Comparison of ENCODE assay signal across 8 cellular contexts in genomic region chr17:416293-417206, GRCh38. TPM values are rescaled to one million over a fixed set of nuclear protein-coding genes. Genes with fewer than 3 reads are reported as not detected.
DNase-seq lines count a peak whose midpoint lies in the region; ATAC-seq and TF ChIP-seq lines count a peak whose summit lies in the region.

No MANE protein-coding gene starts in this region.

- ATAC-seq in GM19025 (IDR thresholded peaks at IDR 0.05; ENCODE audit: low read depth, unreplicated experiment) (peak; percentile 81), HG03175 (IDR thresholded peaks at IDR 0.05; ENCODE audit: unreplicated experiment) (peak; percentile 80), GM21528 (IDR thresholded peaks at IDR 0.05; ENCODE audit: low FRiP score, unreplicated experiment) (no peak)

- no peak for TF ChIP-seq CTCF in progenitor cell of endocrine pancreas (IDR thresholded peaks at IDR 0.05; ENCODE audit: unreplicated experiment)

- H3K4me3 Mint-ChIP-seq in activated T-helper 1 cell treated with anti-CD3 and anti-CD28 coated beads, Interleukin-12 subunit alpha, Interleukin-12 subunit beta, Interleukin-2, Interleukin-4 antibody, amounts not matched to agents 30 ng/mL and 10 ng/mL and 1 ng/mL, durations not matched to agents 14 hours and 24 hours and 36 hours = peak overlapping the region; percentile 97
- H3K4me3 Mint-ChIP-seq in progenitor cell of endocrine pancreas (ENCODE audit: low read depth) = no peak overlapping the region

- peaks cover 81% of the 10 kb centered on the region for H3K4me1 Mint-ChIP-seq in activated T-helper 1 cell treated with anti-CD3 and anti-CD28 coated beads, Interleukin-12 subunit alpha, Interleukin-12 subunit beta, Interleukin-2, Interleukin-4 antibody, amounts not matched to agents 30 ng/mL and 10 ng/mL and 1 ng/mL, durations not matched to agents 14 hours and 24 hours and 36 hours (ENCODE audit: low read depth)
- H3K4me1 Mint-ChIP-seq in progenitor cell of endocrine pancreas (ENCODE audit: low read depth) = peaks cover under 1% of the 10 kb centered on the region

- H3K9me3 Mint-ChIP-seq in activated T-helper 1 cell treated with anti-CD3 and anti-CD28 coated beads, Interleukin-12 subunit alpha, Interleukin-12 subunit beta, Interleukin-2, Interleukin-4 antibody, amounts not matched to agents 30 ng/mL and 10 ng/mL and 1 ng/mL, durations not matched to agents 14 hours and 24 hours and 36 hours = peaks cover 6% of the 10 kb centered on the region
- no peaks in the 10 kb centered on the region for H3K9me3 Mint-ChIP-seq in progenitor cell of endocrine pancreas (ENCODE audit: low read depth)

- peak; percentile 63 for DNase-seq in activated T-helper 1 cell treated with anti-CD3 and anti-CD28 coated beads, Interleukin-12 subunit alpha, Interleukin-12 subunit beta, Interleukin-2, Interleukin-4 antibody, amounts not matched to agents 30 ng/mL and 10 ng/mL and 1 ng/mL, durations not matched to agents 14 hours and 24 hours and 36 hours (ENCODE audit: low spot score)
- DNase-seq in renal cortical epithelial cell (ENCODE audit: low read depth) (peak; percentile 81), kidney glomerular epithelial cell (lab: John Stamatoyannopoulos, UW) (no peak), progenitor cell of endocrine pancreas (ENCODE audit: low spot score, unreplicated experiment) (no peak), AML-193 (lab: John Stamatoyannopoulos, UW) (no peak)

- intact Hi-C loops in activated T-helper 1 cell treated with anti-CD3 and anti-CD28 coated beads, Interleukin-12 subunit alpha, Interleukin-12 subunit beta, Interleukin-2, Interleukin-4 antibody, amounts not matched to agents 30 ng/mL and 10 ng/mL and 1 ng/mL, durations not matched to agents 14 hours and 24 hours and 36 hours (cut with micrococcal nuclease) = loop anchor here (1.0 to 2.0 kb wide), 2 partner anchors 226 to 268 kb away; no protein-coding TSS in a partner anchor

- H3K36me3 Mint-ChIP-seq in activated T-helper 1 cell treated with anti-CD3 and anti-CD28 coated beads, Interleukin-12 subunit alpha, Interleukin-12 subunit beta, Interleukin-2, Interleukin-4 antibody, amounts not matched to agents 30 ng/mL and 10 ng/mL and 1 ng/mL, durations not matched to agents 14 hours and 24 hours and 36 hours (ENCODE audit: low read depth) = peaks cover 32% of the 10 kb centered on the region
- peaks cover 6% of the 10 kb centered on the region for H3K36me3 Mint-ChIP-seq in progenitor cell of endocrine pancreas (ENCODE audit: insufficient read depth)

- H3K27me3 Mint-ChIP-seq in activated T-helper 1 cell treated with anti-CD3 and anti-CD28 coated beads, Interleukin-12 subunit alpha, Interleukin-12 subunit beta, Interleukin-2, Interleukin-4 antibody, amounts not matched to agents 30 ng/mL and 10 ng/mL and 1 ng/mL, durations not matched to agents 14 hours and 24 hours and 36 hours (ENCODE audit: insufficient read depth) = no peaks in the 10 kb centered on the region
- H3K27me3 Mint-ChIP-seq in progenitor cell of endocrine pancreas = no peaks in the 10 kb centered on the region

- H3K27ac Mint-ChIP-seq in activated T-helper 1 cell treated with anti-CD3 and anti-CD28 coated beads, Interleukin-12 subunit alpha, Interleukin-12 subunit beta, Interleukin-2, Interleukin-4 antibody, amounts not matched to agents 30 ng/mL and 10 ng/mL and 1 ng/mL, durations not matched to agents 14 hours and 24 hours and 36 hours = peak overlapping the region; percentile 100
- no peak overlapping the region for H3K27ac Mint-ChIP-seq in progenitor cell of endocrine pancreas

RNA-seq across cellular contexts. Expression of gene RFLNB, which starts 29.2 kb away (rescaled TPM):
- total RNA-seq in activated T-helper 1 cell treated with anti-CD3 and anti-CD28 coated beads, Interleukin-12 subunit alpha, Interleukin-12 subunit beta, Interleukin-2, Interleukin-4 antibody, amounts not matched to agents 30 ng/mL and 10 ng/mL and 1 ng/mL, durations not matched to agents 14 hours and 24 hours and 36 hours = 111 and 112 TPM in 2 replicates
- total RNA-seq in renal cortical epithelial cell (21.7 and 35.1 TPM in 2 replicates), progenitor cell of endocrine pancreas (10.7 and 11.1 TPM in 2 replicates)

Comparison
In these comparisons a context has a peak if more than half of its experiments do, and no peak if none do; other contexts are left out.
1. DNase-seq: peak in activated T-helper 1 cell treated with anti-CD3 and anti-CD28 coated beads, Interleukin-12 subunit alpha, Interleukin-12 subunit beta, Interleukin-2, Interleukin-4 antibody, amounts not matched to agents 30 ng/mL and 10 ng/mL and 1 ng/mL, durations not matched to agents 14 hours and 24 hours and 36 hours (single experiment) and renal cortical epithelial cell (single experiment); none in kidney glomerular epithelial cell (single experiment), progenitor cell of endocrine pancreas (single experiment) and AML-193 (0 of 2).